ENCODE assay signal across 31 cellular contexts in the genomic region with DNA sequence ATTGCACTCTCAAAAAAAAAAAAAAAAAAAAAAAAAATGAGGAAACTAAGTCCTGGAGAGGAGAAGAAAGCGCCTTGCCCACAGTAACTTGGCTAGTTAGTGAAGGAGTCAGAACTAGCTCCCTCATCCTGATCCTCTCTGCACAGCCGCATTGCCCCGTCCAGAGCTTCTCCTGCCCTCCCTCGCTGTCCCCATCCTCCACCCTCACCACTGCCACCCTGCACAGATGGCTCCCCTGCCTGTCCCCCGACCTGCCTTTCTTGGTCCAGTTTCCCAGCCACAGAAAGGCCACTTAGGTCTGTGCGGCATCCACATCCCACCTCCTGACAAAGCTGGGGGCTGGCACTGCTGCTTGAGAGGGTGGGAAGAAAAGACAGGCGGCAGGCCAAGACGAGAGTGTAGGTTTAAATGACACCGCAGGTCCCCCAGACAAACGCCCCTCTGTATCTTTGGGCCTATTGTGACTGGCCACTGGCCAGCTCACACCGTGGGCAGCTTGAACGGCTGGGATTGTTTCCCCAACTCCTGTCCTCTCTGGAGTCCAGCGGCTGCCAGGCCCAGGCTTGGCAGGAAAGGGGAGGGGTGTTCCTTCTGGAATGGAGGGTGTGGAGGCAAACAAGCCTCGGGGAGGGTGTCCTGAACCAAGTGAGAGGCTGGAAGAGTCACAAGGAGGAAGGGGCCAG. TPM values are rescaled to one million over a fixed set of nuclear protein-coding genes. Genes with fewer than 3 reads are reported as not detected.
DNase-seq lines count a peak whose midpoint lies in the region; ATAC-seq, FAIRE-seq and TF ChIP-seq lines count a peak whose summit lies in the region.
"Had no signal": no experiment of that assay in that cellular context is flagged by ENCODE, and none has a peak within 500 bp of the region (broad histone marks: within the 10 kb centered on the region; RNA-seq: fewer than 3 reads in every experiment).

No MANE protein-coding gene starts in this region.

- BruUV-seq in Calu3 (replicated peaks; lab: Mats Ljungman, UMichigan) (no TSS peak), HepG2 (replicated peaks; lab: Mats Ljungman, UMichigan) (no TSS peak)

- no peaks in the 10 kb centered on the region for H3K27me3 ChIP-seq in astrocyte (ENCODE audit: insufficient read depth, low read length)
- H3K27me3 ChIP-seq in HepG2 (ENCODE audit: control insufficient read depth in 1 of 2, insufficient read depth in 2 of 2, low read length in 2 of 2): no peaks in the 10 kb centered on the region
- H3K27me3 ChIP-seq in esophagus muscularis mucosa: peaks cover 0 to 18% (median 0%) of the 10 kb centered on the region in 4 donors
- no peaks in the 10 kb centered on the region for H3K27me3 ChIP-seq in transverse colon
- H3K27me3 ChIP-seq: gastrocnemius medialis, Peyer's patch, vagina had no signal

- DNase-seq in Calu3 (peak; percentile 34), astrocyte (ENCODE audit: low read depth) (no peak), HepG2 (ENCODE audit: low spot score) (no peak), renal cortical epithelial cell (ENCODE audit: low read depth) (peak; percentile 16), esophagus muscularis mucosa (ENCODE audit: extremely low spot score) (no peak), DMS153 (lab: John Stamatoyannopoulos, UW) (no peak), transverse colon (no peak)
- DNase-seq in activated CD4-positive, alpha-beta T cell treated with anti-CD3 and anti-CD28 coated beads, Interleukin-2, amount 50 U/mL, for 4 hours: no peak
- DNase-seq: ACHN; activated B cell treated with CpG ODN at 0.5 μM for 24 hours; activated naive CD4-positive, alpha-beta T cell; activated T-cell treated with anti-CD3 and anti-CD28 coated beads, Interleukin-2, amount 50 U/mL, for 24 hours; amniotic stem cell; DMS53; gastrocnemius medialis; GOT3; NCI-H187; NCI-H345; NK-92 treated with Interleukin-12 subunit alpha and Interleukin-12 subunit beta, amount 100 ng/mL, for 24 hours; Peyer's patch; stimulated activated CD4-positive, alpha-beta T cell treated with anti-CD3 and anti-CD28 coated beads, Interleukin-2, amount 100 ng/mL, for 48 hours had no signal

- no peaks in the 10 kb centered on the region for H3K79me2 ChIP-seq in astrocyte (ENCODE audit: insufficient read depth, low read length)
- H3K79me2 ChIP-seq in HepG2 (ENCODE audit: insufficient read depth, low read length): no peaks in the 10 kb centered on the region

- H3K9me3 Mint-ChIP-seq in Calu3 (ENCODE audit: low read depth, unreplicated experiment) (no peaks in the 10 kb centered on the region), astrocyte (ENCODE audit: unreplicated experiment) (peaks cover 2% of the 10 kb centered on the region)
- H3K9me3 Mint-ChIP-seq: activated T-cell treated with anti-CD3 and anti-CD28 coated beads, Interleukin-2, amount 50 U/mL, for 24 hours; natural killer cell treated with Interleukin-12 subunit alpha and Interleukin-12 subunit beta and Interleukin-15 and Interleukin-18, amount 100 ng/mL, for 72 hours; T-helper 2 cell treated with Interferon-gamma antibody and Interleukin-4, amounts not matched to agents 5 μg/mL and 100 μg/mL, for 36 hours had no signal

- WGBS in HepG2 (ENCODE audit: low lambda C conversion rate): 38% methylated on average over 14 of the region's 14 CpGs
- WGBS in esophagus muscularis mucosa: 60% methylated on average over 14 of the region's 14 CpGs
- WGBS in transverse colon (ENCODE audit: low coverage in 1 of 2), 2 donors: 17 to 65% methylated on average over 1 to 14 of the region's 14 CpGs

- H3K36me3 ChIP-seq in astrocyte (ENCODE audit: insufficient read depth, low read length): no peaks in the 10 kb centered on the region
- no peaks in the 10 kb centered on the region for H3K36me3 ChIP-seq in HepG2 (replicated peaks in 1 of 2; ENCODE audit: control insufficient read depth in 1 of 2, insufficient read depth in 2 of 2, low read length in 2 of 2)
- no peaks in the 10 kb centered on the region for H3K36me3 ChIP-seq in esophagus muscularis mucosa
- H3K36me3 ChIP-seq in transverse colon: no peaks in the 10 kb centered on the region
- H3K36me3 ChIP-seq: gastrocnemius medialis, Peyer's patch, vagina had no signal

- H3K4me2 ChIP-seq in astrocyte (ENCODE audit: low read length) (no peak overlapping the region), HepG2 (ENCODE audit: low read depth, low read length) (peak overlapping the region; percentile 53)
- H3K4me2 ChIP-seq: KMS-11, smooth muscle cell had no signal

- no peak for TF ChIP-seq POLR2A in HepG2 (IDR thresholded peaks at IDR 0.05; ENCODE audit: insufficient read depth in 1 of 2, low read depth in 2 of 2, low read length in 2 of 2)
- no peak for TF ChIP-seq POLR2A in esophagus muscularis mucosa (IDR thresholded peaks at IDR 0.05; ENCODE audit: low read depth)
- no peak for TF ChIP-seq POLR2A in transverse colon (IDR thresholded peaks at IDR 0.05)

- H3K4me1 ChIP-seq in astrocyte (ENCODE audit: insufficient read depth, low read length) (peaks cover 4% of the 10 kb centered on the region), HepG2 (ENCODE audit: insufficient read depth, low read length) (peaks cover 54% of the 10 kb centered on the region), esophagus muscularis mucosa (no peaks in the 10 kb centered on the region), transverse colon (no peaks in the 10 kb centered on the region)
- H3K4me1 ChIP-seq: gastrocnemius medialis, vagina had no signal

- peak; percentile 31; the same call in 2 of the 3 replicates for ATAC-seq in HepG2
- ATAC-seq: gastrocnemius medialis; GM12878; natural killer cell treated with Interleukin-12 subunit alpha and Interleukin-12 subunit beta and Interleukin-15 and Interleukin-18, amount 100 ng/mL, for 72 hours had no signal

- intact Hi-C loops in Calu3 (cut with micrococcal nuclease; ENCODE audit: unreplicated experiment) (no loop called here), HepG2 (cut with micrococcal nuclease; ENCODE audit: unreplicated experiment) (no loop called here), esophagus muscularis mucosa (cut with DNase I) (no loop called here), transverse colon (cut with DNase I; ENCODE audit: low total_unique reads) (no loop called here)

- peaks cover 10% of the 10 kb centered on the region for H3K4me1 Mint-ChIP-seq in Calu3 (ENCODE audit: low read depth, unreplicated experiment)
- peaks cover 2% of the 10 kb centered on the region for H3K4me1 Mint-ChIP-seq in astrocyte (ENCODE audit: low read depth, unreplicated experiment)

- no peaks in the 10 kb centered on the region for H3K27me3 Mint-ChIP-seq in Calu3 (ENCODE audit: unreplicated experiment)
- no peaks in the 10 kb centered on the region for H3K27me3 Mint-ChIP-seq in astrocyte (ENCODE audit: low read depth, unreplicated experiment)
- H3K27me3 Mint-ChIP-seq: activated B cell treated with CpG ODN at 0.5 μM for 24 hours, progenitor cell of endocrine pancreas had no signal

- H3K9ac ChIP-seq in astrocyte (ENCODE audit: low read length) (no peak overlapping the region), HepG2 (ENCODE audit: insufficient read depth, low read depth, low read length) (no peak overlapping the region)
- H3K9ac ChIP-seq: KMS-11 had no signal

- H3K4me3 Mint-ChIP-seq in Calu3 (ENCODE audit: low read depth, unreplicated experiment) (peak overlapping the region; percentile 28), astrocyte (ENCODE audit: unreplicated experiment) (no peak overlapping the region)
- H3K4me3 Mint-ChIP-seq: activated B cell treated with CpG ODN at 0.5 μM for 24 hours; activated T-cell treated with anti-CD3 and anti-CD28 coated beads, Interleukin-2, amount 50 U/mL, for 24 hours; natural killer cell treated with Interleukin-12 subunit alpha and Interleukin-12 subunit beta and Interleukin-15 and Interleukin-18, amount 100 ng/mL, for 72 hours; T-helper 2 cell treated with Interferon-gamma antibody and Interleukin-4, amounts not matched to agents 5 μg/mL and 100 μg/mL, for 36 hours had no signal

- peaks cover 24% of the 10 kb centered on the region for H3K36me3 Mint-ChIP-seq in Calu3 (ENCODE audit: insufficient read depth, unreplicated experiment)
- H3K36me3 Mint-ChIP-seq in astrocyte (ENCODE audit: low read depth, unreplicated experiment): no peaks in the 10 kb centered on the region
- H3K36me3 Mint-ChIP-seq: natural killer cell treated with Interleukin-12 subunit alpha and Interleukin-12 subunit beta and Interleukin-15 and Interleukin-18, amount 100 ng/mL, for 72 hours had no signal

- H3K27ac ChIP-seq in astrocyte (ENCODE audit: low read depth, low read length) (no peak overlapping the region), HepG2 (ENCODE audit: extremely low read length, insufficient read depth, low read length) (no peak overlapping the region), esophagus muscularis mucosa (replicated peaks in 1 of 4) (no peak overlapping the region), transverse colon (no peak overlapping the region)
- H3K27ac ChIP-seq: C4-2B, gastrocnemius medialis, KMS-11, Peyer's patch, vagina had no signal

- H2AFZ ChIP-seq in astrocyte (ENCODE audit: low read depth, low read length) (peak overlapping the region; percentile 24), HepG2 (ENCODE audit: low read length) (no peak overlapping the region)

- no peak for TF ChIP-seq CTCF in Calu3 (IDR thresholded peaks at IDR 0.05; ENCODE audit: unreplicated experiment)
- no peak for TF ChIP-seq CTCF in astrocyte (IDR thresholded peaks at IDR 0.05; ENCODE audit: insufficient read depth, low read depth, low read length)
- no peak for TF ChIP-seq CTCF in HepG2 (CRISPR knock-in tag; IDR thresholded peaks at IDR 0.05)
- no peak for TF ChIP-seq CTCF in esophagus muscularis mucosa (IDR thresholded peaks at IDR 0.05)
- no peak for TF ChIP-seq CTCF in transverse colon (IDR thresholded peaks at IDR 0.05)

- CTCF ChIA-PET in Calu3 (lab: Charles Lee): interaction anchor here (0.7 to 1.4 kb wide), 4 partner anchors 11 to 656 kb away, joined by 3 to 6 read pairs (median 4); a partner anchor contains a TSS
- CTCF ChIA-PET in HepG2 (lab: Yijun Ruan, JAX; ENCODE audit: low intra/inter-chr PET ratio, low total read pairs): no interaction called here

- no peaks in the 10 kb centered on the region for H4K20me1 ChIP-seq in astrocyte (ENCODE audit: insufficient read depth, low read length)
- H4K20me1 ChIP-seq in HepG2 (ENCODE audit: insufficient read depth, low read length): no peaks in the 10 kb centered on the region

- no peak overlapping the region for H3K4me3 ChIP-seq in astrocyte (ENCODE audit: insufficient read depth, low read depth, low read length)
- H3K4me3 ChIP-seq in HepG2 (replicated peaks in 1 of 3; ENCODE audit: insufficient read depth in 1 of 3, low read depth in 2 of 3, low read length in 3 of 3): peak overlapping the region in 1 of 3 experiments; percentile 22; a peak in 1 of 6 replicates
- no peak overlapping the region for H3K4me3 ChIP-seq in esophagus muscularis mucosa
- H3K4me3 ChIP-seq in transverse colon: no peak overlapping the region
- H3K4me3 ChIP-seq: gastrocnemius medialis, GM12878, Peyer's patch, smooth muscle cell, vagina had no signal

- in situ Hi-C loops in HepG2 (cut with HindIII; ENCODE audit: extremely low pct_ligation_motif_present, low pct_unique_long_range_greater_than_20kb) (no loop called here), transverse colon (cut with MboI; ENCODE audit: low pct_ligation_motif_present in 1 of 4, low pct_unique_long_range_greater_than_20kb in 1 of 4, low sequenced_read_pairs in 3 of 4) (no loop called here)

- no peak for FAIRE-seq in astrocyte (lab: Jason Lieb, UNC)
- no peak for FAIRE-seq in HepG2 (lab: Jason Lieb, UNC)
- FAIRE-seq: GM12878, keratinocyte had no signal

- POLR2A ChIA-PET in HepG2 (lab: Yijun Ruan, JAX): interaction anchor here (1.6 kb wide), 1 partner anchor 8 kb away, joined by 7 read pairs; no protein-coding TSS in a partner anchor

- H3K27ac Mint-ChIP-seq in Calu3 (ENCODE audit: unreplicated experiment) (peak overlapping the region; percentile 58), astrocyte (ENCODE audit: unreplicated experiment) (no peak overlapping the region)
- H3K27ac Mint-ChIP-seq: activated B cell treated with CpG ODN at 0.5 μM for 24 hours; activated T-cell treated with anti-CD3 and anti-CD28 coated beads, Interleukin-2, amount 50 U/mL, for 24 hours; natural killer cell treated with Interleukin-12 subunit alpha and Interleukin-12 subunit beta and Interleukin-15 and Interleukin-18, amount 100 ng/mL, for 72 hours; progenitor cell of endocrine pancreas; T-helper 2 cell treated with Interferon-gamma antibody and Interleukin-4, amounts not matched to agents 5 μg/mL and 100 μg/mL, for 36 hours had no signal

- no peaks in the 10 kb centered on the region for H3K9me3 ChIP-seq in astrocyte (ENCODE audit: insufficient read depth, low read depth, low read length)
- H3K9me3 ChIP-seq in HepG2 (ENCODE audit: low read length): no peaks in the 10 kb centered on the region
- H3K9me3 ChIP-seq in esophagus muscularis mucosa: no peaks in the 10 kb centered on the region
- H3K9me3 ChIP-seq in transverse colon: no peaks in the 10 kb centered on the region
- H3K9me3 ChIP-seq: gastrocnemius medialis, Peyer's patch, vagina had no signal

- TF ChIP-seq EP300 in HepG2 (IDR thresholded peaks at IDR 0.05; ENCODE audit: low read depth in 2 of 2, low read length in 2 of 2): no peak
- TF ChIP-seq EP300 in HepG2 (CRISPR knock-in tag; IDR thresholded peaks at IDR 0.05; ENCODE audit: borderline replicate concordance): no peak
- no peak for TF ChIP-seq EP300 in esophagus muscularis mucosa (IDR thresholded peaks at IDR 0.05)
- no peak for TF ChIP-seq EP300 in transverse colon (IDR thresholded peaks at IDR 0.05; ENCODE audit: low read depth)

- TF ChIP-seq RAD21 in HepG2 (CRISPR knock-in tag; IDR thresholded peaks at IDR 0.05): no peak

RNA-seq across cellular contexts. Expression of a gene that starts 20.2 kb away (rescaled TPM):
- total RNA-seq in Calu3 (2022) (63.9 and 78.8 TPM in 2 replicates), astrocyte (not detected in 2 replicates), HepG2 (2016; rRNA removed; fragmentation: Illumina TruSeq; extraction: Trizol) (2.7 and 2.9 TPM in 2 replicates), renal cortical epithelial cell (3.4 and 8.3 TPM in 2 replicates), esophagus muscularis mucosa (under 1 TPM in 3 of 4 donors, not detected in 1; 0.17 to 0.65 (median 0.34) TPM), transverse colon (1 to 10 TPM in 2 of 4 donors, under 1 TPM in 1, not detected in 1; 0.37 to 2.2 (median 1.4) TPM)
- 1.1 and 1.7 TPM in 2 replicates for total RNA-seq in HepG2 (2016; cell fraction: cytosol; rRNA removed; fragmentation: Illumina TruSeq; extraction: Trizol; ENCODE audit: low read depth)
- total RNA-seq in HepG2 (2016; cell fraction: insoluble cytoplasmic fraction; rRNA removed; fragmentation: Illumina TruSeq; extraction: Trizol): 2.5 and 2.7 TPM in 2 replicates
- total RNA-seq in HepG2 (2016; cell fraction: membrane; rRNA removed; fragmentation: Illumina TruSeq; extraction: Trizol): 3.6 and 4.1 TPM in 2 replicates
- 1.3 and 1.7 TPM in 2 replicates for total RNA-seq in HepG2 (2016; cell fraction: nucleus; rRNA removed; fragmentation: Illumina TruSeq; extraction: Trizol)
- 20.0 and 22.0 TPM in 2 replicates for polyA plus RNA-seq in HepG2 (2011; rRNA removed)
- 16.3 and 22.0 TPM in 2 replicates for polyA plus RNA-seq in HepG2 (2011; cell fraction: cytosol; rRNA removed)
- 6.2 and 8.2 TPM in 2 replicates for polyA plus RNA-seq in HepG2 (2011; cell fraction: nucleus; rRNA removed)
- polyA plus RNA-seq in HepG2 (2012): 9.9 and 19.2 TPM in 2 replicates
- polyA plus RNA-seq in HepG2 (2016; cell fraction: cytosol; fragmentation: Illumina TruSeq; extraction: Trizol; ENCODE audit: low read depth): 1.1 and 1.6 TPM in 2 replicates
- 2.0 and 2.2 TPM in 2 replicates for polyA plus RNA-seq in HepG2 (2016; cell fraction: insoluble cytoplasmic fraction; fragmentation: Illumina TruSeq; extraction: Trizol; ENCODE audit: low read depth)
- 2.3 and 3.2 TPM in 2 replicates for polyA plus RNA-seq in HepG2 (2016; cell fraction: membrane; fragmentation: Illumina TruSeq; extraction: Trizol; ENCODE audit: low read depth)
- 2.1 and 2.3 TPM in 2 replicates for polyA plus RNA-seq in HepG2 (2016; cell fraction: nucleus; fragmentation: Illumina TruSeq; extraction: Trizol; ENCODE audit: insufficient read depth, low read depth)
- polyA minus RNA-seq in HepG2 (2011; rRNA and poly(A)+ RNA removed; ENCODE audit: low replicate concordance): 28.8 TPM in 1 of 2 replicates, not detected in the other
- 13.1 and 18.4 TPM in 2 replicates for polyA minus RNA-seq in HepG2 (2011; cell fraction: cytosol; rRNA and poly(A)+ RNA removed)
- polyA minus RNA-seq in HepG2 (2011; cell fraction: nucleus; rRNA and poly(A)+ RNA removed): 6.2 and 9.0 TPM in 2 replicates
- total RNA-seq: activated B cell treated with CpG ODN at 0.5 μM for 24 hours; GM12878; mesenteric fat pad; natural killer cell treated with Interleukin-12 subunit alpha and Interleukin-12 subunit beta and Interleukin-15 and Interleukin-18, amount 100 ng/mL, for 72 hours; smooth muscle cell had no signal
- polyA plus RNA-seq: GM12878, smooth muscle cell had no signal

Comparison
In these comparisons a context has a peak if more than half of its experiments do, and no peak if none do; other contexts are left out.
1. DNase-seq: peak in Calu3 (single experiment) and renal cortical epithelial cell (single experiment); none in astrocyte (single experiment), HepG2 (single experiment), esophagus muscularis mucosa (single experiment), DMS153 (single experiment), activated CD4-positive, alpha-beta T cell treated with anti-CD3 and anti-CD28 coated beads, Interleukin-2, amount 50 U/mL, for 4 hours (0 of 2) and transverse colon (single experiment).